In the genomic region with DNA sequence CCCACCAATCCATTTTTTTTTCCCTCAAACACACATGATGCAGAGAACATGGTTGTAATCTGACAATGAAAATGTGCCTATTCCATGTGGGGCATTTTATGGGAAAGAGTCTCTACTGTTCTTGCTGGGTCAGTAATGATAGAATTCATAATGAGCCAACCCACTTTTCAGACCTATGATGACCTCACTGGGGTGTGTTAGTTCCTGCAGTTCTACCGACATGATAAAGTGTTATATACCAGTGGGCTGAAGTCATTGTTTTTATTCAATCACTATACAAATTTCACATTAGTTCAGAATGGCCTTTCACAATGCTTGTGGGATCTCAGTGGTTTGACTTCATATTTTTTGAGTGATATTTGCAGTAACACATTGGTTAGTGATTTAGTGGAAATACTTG, we compare ENCODE assay signal across 14 cellular contexts. TPM values are rescaled to one million over a fixed set of nuclear protein-coding genes. Genes with fewer than 3 reads are reported as not detected.
DNase-seq lines count a peak whose midpoint lies in the region; ATAC-seq, FAIRE-seq and TF ChIP-seq lines count a peak whose summit lies in the region.
"Had no signal": no experiment of that assay in that cellular context is flagged by ENCODE, and none has a peak within 500 bp of the region (broad histone marks: within the 10 kb centered on the region; RNA-seq: fewer than 3 reads in every experiment).

No MANE protein-coding gene starts in this region.

- H3K9ac ChIP-seq in astrocyte (ENCODE audit: low read length): peak overlapping the region; percentile 65

- TF ChIP-seq CTCF in natural killer cell (IDR thresholded peaks at IDR 0.05): no peak
- no peak for TF ChIP-seq CTCF in astrocyte (IDR thresholded peaks at IDR 0.05; ENCODE audit: insufficient read depth, low read depth, low read length)

- H4K20me1 ChIP-seq in astrocyte (ENCODE audit: insufficient read depth, low read length): no peaks in the 10 kb centered on the region

- intact Hi-C loops in natural killer cell (cut with micrococcal nuclease): no loop called here
- intact Hi-C loops in left ventricle myocardium superior (cut with micrococcal nuclease): no loop called here

- no peak overlapping the region for H2AFZ ChIP-seq in astrocyte (ENCODE audit: low read depth, low read length)
- H2AFZ ChIP-seq: GM23338 had no signal

- peaks cover 54% of the 10 kb centered on the region for H3K4me1 ChIP-seq in astrocyte (ENCODE audit: insufficient read depth, low read length)
- H3K4me1 ChIP-seq in effector memory CD4-positive, alpha-beta T cell (ENCODE audit: control insufficient read depth, insufficient read depth, low read length, poor library complexity, severe bottlenecking): no peaks in the 10 kb centered on the region
- H3K4me1 ChIP-seq: BE2C had no signal

- peak overlapping the region; percentile 51 for H3K4me2 ChIP-seq in astrocyte (ENCODE audit: low read length)
- H3K4me2 ChIP-seq: GM23338 had no signal

- H3K9me3 Mint-ChIP-seq in natural killer cell treated with Interleukin-12 subunit alpha and Interleukin-12 subunit beta and Interleukin-15 and Interleukin-18, amount 100 ng/mL, for 72 hours: no peaks in the 10 kb centered on the region
- no peaks in the 10 kb centered on the region for H3K9me3 Mint-ChIP-seq in natural killer cell
- no peaks in the 10 kb centered on the region for H3K9me3 Mint-ChIP-seq in astrocyte (ENCODE audit: unreplicated experiment)
- H3K9me3 Mint-ChIP-seq: GM23338 had no signal

- peak overlapping the region; percentile 16 for H3K4me3 Mint-ChIP-seq in natural killer cell treated with Interleukin-12 subunit alpha and Interleukin-12 subunit beta and Interleukin-15 and Interleukin-18, amount 100 ng/mL, for 72 hours
- H3K4me3 Mint-ChIP-seq in natural killer cell (no peak overlapping the region), astrocyte (ENCODE audit: unreplicated experiment) (no peak overlapping the region)
- H3K4me3 Mint-ChIP-seq: GM23338 had no signal

- H3K36me3 ChIP-seq in astrocyte (ENCODE audit: insufficient read depth, low read length): no peaks in the 10 kb centered on the region
- no peaks in the 10 kb centered on the region for H3K36me3 ChIP-seq in effector memory CD4-positive, alpha-beta T cell (ENCODE audit: control insufficient read depth, insufficient read depth, low read length)
- H3K36me3 ChIP-seq: ascending aorta, BE2C had no signal

- peak overlapping the region; percentile 93 for H3K27ac ChIP-seq in astrocyte (ENCODE audit: low read depth, low read length)
- no peak overlapping the region for H3K27ac ChIP-seq in effector memory CD4-positive, alpha-beta T cell (ENCODE audit: insufficient read depth, low read length, poor library complexity, severe bottlenecking)

- H3K4me3 ChIP-seq in astrocyte (ENCODE audit: insufficient read depth, low read depth, low read length): no peak overlapping the region
- H3K4me3 ChIP-seq in effector memory CD4-positive, alpha-beta T cell (ENCODE audit: insufficient read depth, low read depth, low read length, poor library complexity, severe bottlenecking): no peak overlapping the region
- H3K4me3 ChIP-seq: ascending aorta, GM23338, K562 had no signal

- DNase-seq in natural killer cell treated with Interleukin-12 subunit alpha and Interleukin-12 subunit beta and Interleukin-15 and Interleukin-18, amount 100 ng/mL, for 72 hours (ENCODE audit: low spot score): no peak
- no peak for DNase-seq in natural killer cell
- peak; percentile 98 for DNase-seq in astrocyte (ENCODE audit: low read depth)
- no peak for DNase-seq in left ventricle myocardium superior
- DNase-seq in AML-193 (lab: John Stamatoyannopoulos, UW): no peak
- no peak for DNase-seq in effector memory CD4-positive, alpha-beta T cell
- no peak for DNase-seq in KBM-7
- DNase-seq in NAMALWA (ENCODE audit: low spot score): no peak
- DNase-seq: BE2C, mesendoderm had no signal

- H3K36me3 Mint-ChIP-seq in natural killer cell treated with Interleukin-12 subunit alpha and Interleukin-12 subunit beta and Interleukin-15 and Interleukin-18, amount 100 ng/mL, for 72 hours: no peaks in the 10 kb centered on the region
- H3K36me3 Mint-ChIP-seq in natural killer cell (no peaks in the 10 kb centered on the region), astrocyte (ENCODE audit: low read depth, unreplicated experiment) (peaks cover 2% of the 10 kb centered on the region)

- in situ Hi-C loops in KBM-7 (cut with MboI; ENCODE audit: low pct_unique_long_range_greater_than_20kb, low sequenced_read_pairs): no loop called here

- peak; percentile 73 to 79 for ATAC-seq in natural killer cell treated with Interleukin-12 subunit alpha and Interleukin-12 subunit beta and Interleukin-15 and Interleukin-18, amount 100 ng/mL, for 72 hours
- ATAC-seq in natural killer cell (no peak), left ventricle myocardium superior (peak; percentile 43)
- ATAC-seq: GM23338, K562 had no signal

- peaks cover 75% of the 10 kb centered on the region for H3K79me2 ChIP-seq in astrocyte (ENCODE audit: insufficient read depth, low read length)

- peaks cover 7 to 34% of the 10 kb centered on the region in 2 donors for H3K27me3 Mint-ChIP-seq in natural killer cell treated with Interleukin-12 subunit alpha and Interleukin-12 subunit beta and Interleukin-15 and Interleukin-18, amount 100 ng/mL, for 72 hours
- H3K27me3 Mint-ChIP-seq in natural killer cell (ENCODE audit: low read depth in 2 of 2) (peaks cover 0 to 3% of the 10 kb centered on the region in 2 donors), astrocyte (ENCODE audit: low read depth, unreplicated experiment) (no peaks in the 10 kb centered on the region)

- no peaks in the 10 kb centered on the region for H3K27me3 ChIP-seq in astrocyte (ENCODE audit: insufficient read depth, low read length)
- H3K27me3 ChIP-seq in effector memory CD4-positive, alpha-beta T cell (replicated peaks; ENCODE audit: control insufficient read depth, insufficient read depth, low read length, poor library complexity, severe bottlenecking): no peaks in the 10 kb centered on the region
- H3K27me3 ChIP-seq: ascending aorta, BE2C had no signal

- H3K4me1 Mint-ChIP-seq in natural killer cell treated with Interleukin-12 subunit alpha and Interleukin-12 subunit beta and Interleukin-15 and Interleukin-18, amount 100 ng/mL, for 72 hours (ENCODE audit: low read depth in 2 of 2): no peaks in the 10 kb centered on the region
- H3K4me1 Mint-ChIP-seq in natural killer cell (peaks cover 0 to 4% of the 10 kb centered on the region in 2 donors), astrocyte (ENCODE audit: low read depth, unreplicated experiment) (peaks cover 47% of the 10 kb centered on the region)

- H3K9me3 ChIP-seq in astrocyte (ENCODE audit: insufficient read depth, low read depth, low read length): no peaks in the 10 kb centered on the region
- H3K9me3 ChIP-seq in effector memory CD4-positive, alpha-beta T cell (ENCODE audit: control insufficient read depth, low read length): no peaks in the 10 kb centered on the region
- H3K9me3 ChIP-seq: ascending aorta, BE2C had no signal

- peak; percentile 98 for FAIRE-seq in astrocyte (lab: Jason Lieb, UNC)
- FAIRE-seq: frontal cortex, K562 had no signal

- no peak overlapping the region for H3K27ac Mint-ChIP-seq in natural killer cell treated with Interleukin-12 subunit alpha and Interleukin-12 subunit beta and Interleukin-15 and Interleukin-18, amount 100 ng/mL, for 72 hours
- no peak overlapping the region for H3K27ac Mint-ChIP-seq in natural killer cell
- H3K27ac Mint-ChIP-seq in astrocyte (ENCODE audit: unreplicated experiment): no peak overlapping the region
- H3K27ac Mint-ChIP-seq: GM23338 had no signal

RNA-seq across cellular contexts. Expression of a gene that starts 47.5 kb away (rescaled TPM):
- 10 to 100 TPM in 1 of 2 donors, 1 to 10 TPM in 1; 9.0 to 12.9 TPM for total RNA-seq in natural killer cell treated with Interleukin-12 subunit alpha and Interleukin-12 subunit beta and Interleukin-15 and Interleukin-18, amount 100 ng/mL, for 72 hours
- total RNA-seq in natural killer cell (1 to 10 TPM in 2 of 3 donors, under 1 TPM in 1; 0.73 to 1.6 (median 1.4) TPM), astrocyte (140 and 147 TPM in 2 replicates), left ventricle myocardium superior (332 TPM)

Comparison
In these comparisons a context has a peak if more than half of its experiments do, and no peak if none do; other contexts are left out.
1. ATAC-seq: peak in natural killer cell treated with Interleukin-12 subunit alpha and Interleukin-12 subunit beta and Interleukin-15 and Interleukin-18, amount 100 ng/mL, for 72 hours (2 of 2) and left ventricle myocardium superior (single experiment); none in natural killer cell (0 of 3).
2. RNA of a gene that starts 47.5 kb away (total RNA-seq): 332 TPM in left ventricle myocardium superior (single experiment) and 140 to 147 TPM in astrocyte; 9.0 to 12.9 TPM in natural killer cell treated with Interleukin-12 subunit alpha and Interleukin-12 subunit beta and Interleukin-15 and Interleukin-18, amount 100 ng/mL, for 72 hours and 0.73 to 1.6 TPM in natural killer cell; every median in the first group is over 10 times any median in the second.